Comparison of ENCODE assay signal across 1 cellular context in the genomic region with DNA sequence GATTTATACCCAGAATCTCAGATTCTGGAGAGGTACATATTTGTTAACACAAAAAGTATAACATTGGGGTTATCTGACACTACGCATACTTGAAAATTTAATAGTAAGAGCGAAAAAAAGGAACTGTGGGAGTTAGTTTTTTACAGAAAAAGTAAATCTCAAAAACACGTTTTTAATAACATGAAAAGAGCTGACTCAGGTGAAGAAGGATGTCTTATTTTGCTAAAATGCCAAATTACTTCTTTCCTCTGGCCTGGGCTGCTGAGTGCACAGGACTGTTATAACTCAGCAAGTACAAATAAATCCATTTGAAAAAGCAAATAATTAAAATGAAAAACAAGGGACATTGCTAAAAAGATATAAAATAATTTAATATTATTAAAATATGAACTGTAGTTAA.
A peak's percentile ranks its signal among the peaks of the same experiment; 100 is the strongest.
TF ChIP-seq lines count a peak whose summit lies in the region.

No MANE protein-coding gene starts in this region.

TF ChIP-seq in HepG2, 621 proteins besides CTCF, POLR2A, EP300 and RAD21 (continued from another document):
- no peak for TF ChIP-seq ZNF230 (CRISPR knock-in tag; IDR thresholded peaks at IDR 0.05)
- TF ChIP-seq MAFK (conservative IDR thresholded peaks at IDR 0.05 in 1 of 2, IDR thresholded peaks at IDR 0.05 in 1 of 2; ENCODE audit: low read length in 2 of 2), result peak in 1 of 2 experiments; percentile 70; a peak in 2 of 4 replicates
- no peak for TF ChIP-seq ELF3 (CRISPR knock-in tag; IDR thresholded peaks at IDR 0.05)
- no peak for TF ChIP-seq FOXP1 (IDR thresholded peaks at IDR 0.05)
- no peak for TF ChIP-seq FOXP1 (CRISPR knock-in tag; IDR thresholded peaks at IDR 0.05)
